In the genomic region with DNA sequence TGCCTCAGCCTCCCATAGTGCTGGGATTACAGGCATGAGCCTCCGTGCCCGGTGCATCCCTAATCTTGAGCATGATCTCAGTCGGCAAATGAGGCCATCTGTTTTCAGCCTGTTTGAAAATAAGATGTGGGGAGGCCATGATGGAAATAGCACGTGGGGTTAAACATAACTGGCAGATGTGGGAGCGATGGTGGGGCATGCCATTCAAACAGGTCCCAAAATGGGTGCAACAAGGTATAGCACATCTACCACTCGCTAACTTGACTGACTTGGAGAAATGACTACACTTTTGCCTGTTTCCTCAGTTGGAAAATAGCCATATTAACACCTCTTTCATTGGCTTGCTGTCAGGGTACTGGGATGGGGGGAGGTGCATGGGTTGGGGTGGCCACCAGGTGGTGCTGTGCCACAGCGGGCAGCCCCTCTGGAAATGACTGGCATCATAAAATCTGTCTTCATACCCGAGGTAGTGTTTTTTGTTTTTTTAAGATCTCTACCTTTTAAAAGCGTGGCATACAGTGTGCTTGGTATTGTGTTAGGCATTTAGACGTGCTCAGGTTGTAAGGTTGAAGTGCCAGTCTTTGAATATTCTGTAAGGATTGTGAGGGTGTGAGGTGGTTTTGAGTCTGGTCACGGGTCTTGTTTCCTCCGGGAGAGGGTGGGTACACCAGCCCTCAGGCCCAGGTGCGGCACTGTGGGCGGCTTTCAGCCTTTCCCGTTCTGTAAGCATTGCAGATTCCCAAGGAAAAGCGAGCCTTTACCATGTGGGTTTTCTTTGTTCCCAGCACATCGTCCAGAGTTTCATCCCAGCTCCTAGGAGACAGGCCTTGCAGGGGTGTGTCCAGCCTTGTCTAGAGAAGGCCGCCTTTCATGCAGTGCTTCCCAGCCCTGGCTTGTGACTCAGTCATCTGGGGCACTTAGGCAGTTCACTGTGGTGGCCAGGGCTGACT, we compare ENCODE assay signal across 8 cellular contexts. TPM values are rescaled to one million over a fixed set of nuclear protein-coding genes. Genes with fewer than 3 reads are reported as not detected.
DNase-seq lines count a peak whose midpoint lies in the region; ATAC-seq and TF ChIP-seq lines count a peak whose summit lies in the region.

No MANE protein-coding gene starts in this region.

- peak overlapping the region; percentile 41 for H3K4me3 Mint-ChIP-seq in activated B cell treated with CpG ODN at 0.5 μM for 24 hours

- 30% methylated on average over 18 of the region's 18 CpGs for WGBS in mammary epithelial cell (ENCODE audit: low coverage, missing lambda C conversion rate)

- no peak overlapping the region for H3K4me3 ChIP-seq in mammary epithelial cell (replicated peaks in 1 of 3; ENCODE audit: insufficient read depth in 1 of 3, low read depth in 2 of 3, low read length in 3 of 3)

- peaks cover 60% of the 10 kb centered on the region for H3K4me1 Mint-ChIP-seq in activated B cell treated with CpG ODN at 0.5 μM for 24 hours

- CTCF ChIA-PET in activated B cell treated with CpG ODN at 0.5 μM for 24 hours (lab: Charles Lee) (interaction anchor here (0.7 to 1.3 kb wide), 4 partner anchors 11 to 281 kb away, joined by 3 to 7 read pairs (median 3); no protein-coding TSS in a partner anchor), mammary epithelial cell (lab: Charles Lee; ENCODE audit: low non-redundant PET) (interaction anchor here (0.6 kb wide), 1 partner anchor 1304 kb away, joined by 3 read pairs; no protein-coding TSS in a partner anchor)

- dilution Hi-C loops in mammary epithelial cell (cut with HindIII; ENCODE audit: low sequenced_read_pairs), result no loop called here

- no peaks in the 10 kb centered on the region for H3K9me3 ChIP-seq in mammary epithelial cell (replicated peaks; ENCODE audit: insufficient read depth, low read length)

- H3K4me1 ChIP-seq in mammary epithelial cell (ENCODE audit: insufficient read depth, low read length), result peaks cover 62% of the 10 kb centered on the region

- intact Hi-C loops in activated B cell treated with CpG ODN at 0.5 μM for 24 hours (cut with micrococcal nuclease), result loop anchor here (1.0 to 5.0 kb wide), 5 partner anchors 86 to 662 kb away; partner anchors contain the start of genes BTBD17 and FDXR
- intact Hi-C loops in mammary epithelial cell (cut with micrococcal nuclease), result loop anchor here (1.0 to 5.0 kb wide), 2 partner anchors 87 to 247 kb away; no protein-coding TSS in a partner anchor

- H3K79me2 ChIP-seq in mammary epithelial cell (ENCODE audit: insufficient read depth, low read length), result peaks cover 40% of the 10 kb centered on the region

- peak overlapping the region; percentile 80 for H3K27ac Mint-ChIP-seq in activated B cell treated with CpG ODN at 0.5 μM for 24 hours

- peaks cover 53% of the 10 kb centered on the region for H3K36me3 Mint-ChIP-seq in activated B cell treated with CpG ODN at 0.5 μM for 24 hours (ENCODE audit: low read depth)

- DNase-seq in NCI-H510A treated with DMSO at 0.1 percent for 48 hours (lab: John Stamatoyannopoulos, UW) (peak; percentile 70), NCI-H510A (lab: John Stamatoyannopoulos, UW) (no peak), NCI-H146 treated with DMSO at 0.1 percent for 48 hours (lab: John Stamatoyannopoulos, UW; ENCODE audit: unreplicated experiment) (peak; percentile 9), activated B cell treated with CpG ODN at 0.5 μM for 24 hours (peak; percentile 65), mammary epithelial cell (peak; percentile 53), islet precursor cell (peak; percentile 91), SHP77 treated with DMSO at 0.1 percent for 48 hours (lab: John Stamatoyannopoulos, UW) (no peak)
- DNase-seq in stimulated activated CD4-positive, alpha-beta T cell treated with anti-CD3 and anti-CD28 coated beads, Interleukin-1b, Interleukin-23, amount 100 ng/mL, for 24 hours (ENCODE audit: low read depth in 4 of 4, low spot score in 1 of 4), result peak in 3 of 4 experiments; percentile 67 to 69 (median 67)

- H3K27me3 Mint-ChIP-seq in activated B cell treated with CpG ODN at 0.5 μM for 24 hours, result no peaks in the 10 kb centered on the region

- ATAC-seq in activated B cell treated with CpG ODN at 0.5 μM for 24 hours (ENCODE audit: low read depth), result peak; percentile 39

- no peaks in the 10 kb centered on the region for H3K27me3 ChIP-seq in mammary epithelial cell (ENCODE audit: insufficient read depth, low read length)

- peaks cover 31% of the 10 kb centered on the region for H3K36me3 ChIP-seq in mammary epithelial cell (ENCODE audit: insufficient read depth, low read length)

- H3K4me2 ChIP-seq in mammary epithelial cell (ENCODE audit: insufficient read depth, low read depth, low read length), result no peak overlapping the region

- H2AFZ ChIP-seq in mammary epithelial cell (ENCODE audit: low read depth, low read length), result no peak overlapping the region

- TF ChIP-seq CTCF in activated B cell treated with CpG ODN at 0.5 μM for 24 hours (IDR thresholded peaks at IDR 0.05), result peak; percentile 93
- TF ChIP-seq CTCF in mammary epithelial cell (conservative IDR thresholded peaks at IDR 0.05 in 1 of 2, IDR thresholded peaks at IDR 0.05 in 1 of 2; ENCODE audit: extremely low read depth in 1 of 2, insufficient read depth in 1 of 2, low read depth in 1 of 2, low read length in 2 of 2), result peak; percentile 96 to 98

- H3K9ac ChIP-seq in mammary epithelial cell (ENCODE audit: insufficient read depth, low read length), result no peak overlapping the region

- no TSS peak for BruUV-seq in mammary epithelial cell (replicated peaks; lab: Mats Ljungman, UMichigan)

- in situ Hi-C loops in mammary epithelial cell (cut with MboI; ENCODE audit: low sequenced_read_pairs in 2 of 2), result no loop called here

- POLR2A ChIA-PET in activated B cell treated with CpG ODN at 0.5 μM for 24 hours (lab: Charles Lee), result no interaction called here

- H4K20me1 ChIP-seq in mammary epithelial cell (ENCODE audit: insufficient read depth, low read length), result peaks cover 3% of the 10 kb centered on the region

- H3K27ac ChIP-seq in mammary epithelial cell (ENCODE audit: insufficient read depth, low read depth, low read length), result no peak overlapping the region

- no peaks in the 10 kb centered on the region for H3K9me3 Mint-ChIP-seq in activated B cell treated with CpG ODN at 0.5 μM for 24 hours

RNA-seq across cellular contexts. Expression of gene TTYH2, which starts 2.9 kb away (rescaled TPM):
- total RNA-seq in activated B cell treated with CpG ODN at 0.5 μM for 24 hours, result 2.9 and 3.8 TPM in 2 replicates
- under 1 TPM; 0.49 to 0.67 TPM for total RNA-seq in mammary epithelial cell
- polyA plus RNA-seq in mammary epithelial cell, result 0.23 TPM
- polyA minus RNA-seq in mammary epithelial cell, result 2.1 TPM

RNA-seq across cellular contexts. Expression of gene RPL38, which starts 7.0 kb away (rescaled TPM):
- total RNA-seq in activated B cell treated with CpG ODN at 0.5 μM for 24 hours (1,330 and 1,676 TPM in 2 replicates), mammary epithelial cell (100 to 1,000 TPM; 487 to 802 TPM)
- polyA plus RNA-seq in mammary epithelial cell, result 972 TPM
- polyA minus RNA-seq in mammary epithelial cell, result 599 TPM

Comparison
In these comparisons a context has a peak if more than half of its experiments do, and no peak if none do; other contexts are left out.
1. DNase-seq: peak in NCI-H510A treated with DMSO at 0.1 percent for 48 hours (single experiment), NCI-H146 treated with DMSO at 0.1 percent for 48 hours (single experiment), activated B cell treated with CpG ODN at 0.5 μM for 24 hours (single experiment), mammary epithelial cell (single experiment), islet precursor cell (single experiment) and stimulated activated CD4-positive, alpha-beta T cell treated with anti-CD3 and anti-CD28 coated beads, Interleukin-1b, Interleukin-23, amount 100 ng/mL, for 24 hours (3 of 4); none in NCI-H510A (single experiment) and SHP77 treated with DMSO at 0.1 percent for 48 hours (single experiment).